Comparison of ENCODE assay signal across 10 cellular contexts in genomic region chr16:981695-982151, GRCh38. TPM values are rescaled to one million over a fixed set of nuclear protein-coding genes. Genes with fewer than 3 reads are reported as not detected.
DNase-seq lines count a peak whose midpoint lies in the region; TF ChIP-seq lines count a peak whose summit lies in the region.
"Had no signal": no experiment of that assay in that cellular context is flagged by ENCODE, and none has a peak within 500 bp of the region (broad histone marks: within the 10 kb centered on the region; RNA-seq: fewer than 3 reads in every experiment).

Gene SOX8, plus strand, starts transcription at chr16:981770. Its CDS starts 153 bp downstream, at chr16:981923.

- peak within 1 kb of the TSS; percentile 61 for H3K4me3 Mint-ChIP-seq in endodermal cell

- peaks cover 11 to 51% (median 38%) of the 10 kb centered on the region in 10 experiments; a peak in 19 of 20 replicates for H3K4me1 ChIP-seq in BLaER1 treated with 17β-estradiol and CSF1 and Interleukin-3, amounts not matched to agents 10 nM and 100 nM
- H3K4me1 ChIP-seq in endodermal cell (ENCODE audit: control insufficient read depth, insufficient read depth, low read length) (no peaks in the 10 kb centered on the region), neuron (ENCODE audit: insufficient read depth, low read length) (peaks cover 42% of the 10 kb centered on the region), Karpas-422 (ENCODE audit: low read length) (no peaks in the 10 kb centered on the region)

- peaks cover 79 to 100% (median 94%) of the 10 kb centered on the region in 11 experiments for H3K27me3 ChIP-seq in BLaER1 treated with 17β-estradiol and CSF1 and Interleukin-3, amounts not matched to agents 10 nM and 100 nM
- H3K27me3 ChIP-seq in endodermal cell (ENCODE audit: control insufficient read depth, insufficient read depth, low read length, poor library complexity, severe bottlenecking) (peaks cover 59% of the 10 kb centered on the region), neuron (ENCODE audit: insufficient read depth, low read length) (peaks cover 11% of the 10 kb centered on the region), Karpas-422 (ENCODE audit: low read length) (no peaks in the 10 kb centered on the region)

- H3K27ac Mint-ChIP-seq in endodermal cell, result no peak within 1 kb of the TSS

- no peaks in the 10 kb centered on the region for H3K36me3 ChIP-seq in BLaER1 treated with 17β-estradiol and CSF1 and Interleukin-3, amounts not matched to agents 10 nM and 100 nM
- H3K36me3 ChIP-seq in endodermal cell (ENCODE audit: control insufficient read depth, insufficient read depth, low read length) (no peaks in the 10 kb centered on the region), neuron (ENCODE audit: insufficient read depth, low read length) (peaks cover 12% of the 10 kb centered on the region), Karpas-422 (ENCODE audit: insufficient read depth, low read length) (no peaks in the 10 kb centered on the region)
- H3K36me3 ChIP-seq: adrenal gland had no signal

- H3K9me2 ChIP-seq in Karpas-422 (replicated peaks; ENCODE audit: insufficient read depth, low read length), result no peaks in the 10 kb centered on the region

- H3K4me3 ChIP-seq in BLaER1 treated with 17β-estradiol and CSF1 and Interleukin-3, amounts not matched to agents 10 nM and 100 nM, result peak within 1 kb of the TSS; percentile 53 to 71 (median 61)
- H3K4me3 ChIP-seq in LNCaP clone FGC (ENCODE audit: low read depth, low read length) (peak within 1 kb of the TSS; percentile 54), endodermal cell (ENCODE audit: low read length) (peak within 1 kb of the TSS; percentile 60), neuron (ENCODE audit: low read length) (peak within 1 kb of the TSS; percentile 50), Karpas-422 (ENCODE audit: low read length) (no peak within 1 kb of the TSS)

- no peaks in the 10 kb centered on the region for H3K9me3 ChIP-seq in BLaER1 treated with 17β-estradiol and CSF1 and Interleukin-3, amounts not matched to agents 10 nM and 100 nM (replicated peaks in 1 of 11)
- H3K9me3 ChIP-seq in endodermal cell (ENCODE audit: control insufficient read depth, low read length) (no peaks in the 10 kb centered on the region), neuron (ENCODE audit: low read length) (no peaks in the 10 kb centered on the region), Karpas-422 (ENCODE audit: low read length) (no peaks in the 10 kb centered on the region)
- H3K9me3 ChIP-seq: adrenal gland had no signal

- H3K27ac ChIP-seq in BLaER1 treated with 17β-estradiol and CSF1 and Interleukin-3, amounts not matched to agents 10 nM and 100 nM, result no peak within 1 kb of the TSS
- H3K27ac ChIP-seq in endodermal cell (ENCODE audit: low read depth, low read length), result no peak within 1 kb of the TSS
- no peak within 1 kb of the TSS for H3K27ac ChIP-seq in Karpas-422 (ENCODE audit: low read length)
- H3K27ac ChIP-seq: adrenal gland had no signal

- peak within 1 kb of the TSS; percentile 91 to 98 (median 95) for H3K4me2 ChIP-seq in BLaER1 treated with 17β-estradiol and CSF1 and Interleukin-3, amounts not matched to agents 10 nM and 100 nM
- no peak within 1 kb of the TSS for H3K4me2 ChIP-seq in Karpas-422 (ENCODE audit: low read depth, low read length, poor library complexity, severe bottlenecking)

- H3K79me2 ChIP-seq in Karpas-422 (ENCODE audit: low read length), result no peaks in the 10 kb centered on the region

- peaks cover 37% of the 10 kb centered on the region for H3K27me3 Mint-ChIP-seq in endodermal cell (ENCODE audit: insufficient read depth)

- no peaks in the 10 kb centered on the region for H3K9me3 Mint-ChIP-seq in endodermal cell

- H3K36me3 Mint-ChIP-seq in endodermal cell (ENCODE audit: low read depth), result no peaks in the 10 kb centered on the region

- DNase-seq in LNCaP clone FGC (ENCODE audit: low read depth) (no peak), endodermal cell (no peak), GM19238 (ENCODE audit: insufficient read length, low spot score) (no peak), Karpas-422 (no peak), NCI-H446 treated with DMSO at 0.1 percent for 48 hours (lab: John Stamatoyannopoulos, UW) (no peak), NCI-H1105 treated with DMSO at 0.1 percent for 48 hours (lab: John Stamatoyannopoulos, UW) (no peak)
- DNase-seq: NCI-H1092 had no signal

- H3K4me1 Mint-ChIP-seq in endodermal cell, result no peaks in the 10 kb centered on the region

- peaks cover 0 to 86% (median 51%) of the 10 kb centered on the region in 11 experiments; a peak in 18 of 22 replicates for H4K20me1 ChIP-seq in BLaER1 treated with 17β-estradiol and CSF1 and Interleukin-3, amounts not matched to agents 10 nM and 100 nM
- no peaks in the 10 kb centered on the region for H4K20me1 ChIP-seq in Karpas-422 (ENCODE audit: insufficient read depth, low read depth, low read length)

- 0 to 1% methylated on average over 12 to 80 of the region's 80 CpGs for WGBS in endodermal cell (ENCODE audit: insufficient coverage in 1 of 2, insufficient read length in 1 of 2), 2 experiments

- H2AFZ ChIP-seq in neuron (ENCODE audit: low read depth, low read length) (no peak within 1 kb of the TSS), Karpas-422 (ENCODE audit: low read length) (no peak within 1 kb of the TSS)

- TF ChIP-seq CTCF in LNCaP clone FGC (IDR thresholded peaks at IDR 0.05; ENCODE audit: control insufficient read depth, extremely low read depth, insufficient read depth) (no peak), endodermal cell (conservative IDR thresholded peaks at IDR 0.05) (no peak)

- peak within 1 kb of the TSS in 10 of 11 experiments; percentile 18 to 66 (median 56); a peak in 19 of 22 replicates for H3K9ac ChIP-seq in BLaER1 treated with 17β-estradiol and CSF1 and Interleukin-3, amounts not matched to agents 10 nM and 100 nM
- no peak within 1 kb of the TSS for H3K9ac ChIP-seq in endodermal cell (ENCODE audit: extremely low read depth, low read length, poor library complexity, severe bottlenecking)
- H3K9ac ChIP-seq in Karpas-422 (ENCODE audit: low read length), result no peak within 1 kb of the TSS

RNA-seq across cellular contexts. Expression of gene SOX8, which starts in this region (rescaled TPM):
- total RNA-seq in endodermal cell, result 1 to 10 TPM in 1 of 2 donors, under 1 TPM in 1; 0.69 to 5.1 TPM
- 8.9 TPM for polyA plus RNA-seq in endodermal cell (2013, experiment 1 of 2)
- polyA plus RNA-seq in endodermal cell (2013, experiment 2 of 2), result 9.2 TPM
- total RNA-seq in Karpas-422 (2014; rRNA removed; shearing (Covaris generic); ENCODE audit: low replicate concordance), result not detected in 2 replicates

Comparison
In these comparisons a context has a peak if more than half of its experiments do, and no peak if none do; other contexts are left out.
1. H3K9ac ChIP-seq: peak in BLaER1 treated with 17β-estradiol and CSF1 and Interleukin-3, amounts not matched to agents 10 nM and 100 nM (10 of 11); none in endodermal cell (single experiment) and Karpas-422 (single experiment).